Comparison of ENCODE assay signal across 18 cellular contexts in the genomic region with DNA sequence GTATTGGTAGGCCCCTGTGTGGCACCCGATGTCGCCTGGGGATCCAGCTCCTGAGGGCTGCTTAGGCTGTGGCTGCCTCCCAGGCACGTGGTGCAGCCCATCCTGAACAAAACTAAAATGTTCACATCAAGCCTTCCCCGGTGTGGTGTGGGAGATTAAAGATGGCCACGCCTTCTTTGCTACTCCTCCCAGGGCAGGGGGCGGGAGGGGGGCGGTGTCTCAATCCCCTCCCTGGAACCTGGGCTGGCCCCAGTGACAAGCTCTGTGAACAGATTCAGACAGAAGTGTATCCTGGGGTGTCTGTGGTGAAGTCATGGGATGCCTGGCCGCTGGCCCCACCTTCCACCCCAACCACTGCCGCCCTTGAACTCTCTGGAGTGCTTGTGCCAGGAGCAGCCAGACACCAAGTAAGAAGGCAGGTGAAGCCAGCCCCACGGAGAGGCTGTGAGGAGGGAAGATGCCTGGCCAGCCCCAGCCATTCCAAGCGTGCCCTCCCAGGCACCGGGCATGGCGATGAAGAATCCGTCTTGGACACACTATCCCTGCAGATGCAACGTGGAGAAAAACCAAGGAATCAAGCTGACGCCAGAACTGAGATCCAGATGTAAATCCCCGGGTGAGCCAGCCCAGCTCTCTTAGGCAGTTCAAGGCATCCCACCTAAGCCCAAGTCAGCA.
DNase-seq lines count a peak whose midpoint lies in the region; ATAC-seq, FAIRE-seq and TF ChIP-seq lines count a peak whose summit lies in the region.
"Had no signal": no experiment of that assay in that cellular context is flagged by ENCODE, and none has a peak within 500 bp of the region (broad histone marks: within the 10 kb centered on the region; RNA-seq: fewer than 3 reads in every experiment).

No MANE protein-coding gene starts in this region.

- H3K4me3 ChIP-seq in DND-41 (ENCODE audit: low read depth in 1 of 2, low read length in 2 of 2) (no peak overlapping the region), H1 (ENCODE audit: extremely low read depth in 1 of 4, insufficient read depth in 2 of 4, low read depth in 3 of 4, low read length in 4 of 4) (no peak overlapping the region), neuronal stem cell (ENCODE audit: low read length in 2 of 2) (no peak overlapping the region)
- no peak overlapping the region for H3K4me3 ChIP-seq in Jurkat, Clone E6-1 (ENCODE audit: low read length)
- H3K4me3 ChIP-seq: PC-9, SJSA1 had no signal

- H3K18ac ChIP-seq in H1 (ENCODE audit: extremely low read depth, low read length) (no peak overlapping the region), neuronal stem cell (ENCODE audit: low read length) (peak overlapping the region; percentile 53)

- H3K4ac ChIP-seq in H1 (replicated peaks; ENCODE audit: insufficient read length, low read depth, low read length): no peak overlapping the region
- no peak overlapping the region for H3K4ac ChIP-seq in neuronal stem cell (ENCODE audit: low read length)

- WGBS in H1 (ENCODE audit: extremely low coverage in 1 of 2, insufficient coverage in 1 of 2, insufficient read length in 1 of 2, insufficient replicate concordance in 2 of 2, low coverage in 1 of 2, low lambda C conversion rate in 2 of 2, missing lambda C conversion rate in 1 of 2), 2 experiments: 79% methylated on average over 16 of the region's 17 CpGs; no CpG with 5 or more reads in 1 of the 2 experiments
- no CpG with 5 or more reads among the region's 17 CpGs for WGBS in neuronal stem cell (ENCODE audit: extremely low coverage in 2 of 2, insufficient read length in 2 of 2, insufficient replicate concordance in 1 of 2), 2 donors

- in situ Hi-C loops in GM13976 (cut with MboI; ENCODE audit: low sequenced_read_pairs, unreplicated experiment): no loop called here

- TF ChIP-seq POLR2A in H1 (IDR thresholded peaks at IDR 0.05; ENCODE audit: control extremely low read depth in 1 of 2, low read depth in 2 of 2, low read length in 2 of 2): no peak

- no peak overlapping the region for H4K91ac ChIP-seq in H1 (replicated peaks; ENCODE audit: insufficient read length, low read length)
- no peak overlapping the region for H4K91ac ChIP-seq in neuronal stem cell (ENCODE audit: low read depth, low read length, poor library complexity)

- H3K9ac ChIP-seq in DND-41 (ENCODE audit: low read depth, low read length) (no peak overlapping the region), H1 (replicated peaks in 1 of 4; ENCODE audit: extremely low read depth in 1 of 4, low read depth in 3 of 4, low read length in 3 of 4) (no peak overlapping the region), neuronal stem cell (ENCODE audit: low read depth, low read length, poor library complexity) (peak overlapping the region; percentile 52)
- H3K9ac ChIP-seq: KMS-11 had no signal

- no peak overlapping the region for H3K23ac ChIP-seq in H1 (ENCODE audit: insufficient read length)
- no peak overlapping the region for H3K23ac ChIP-seq in neuronal stem cell (ENCODE audit: low read depth, low read length, poor library complexity)

- H2BK15ac ChIP-seq in H1 (ENCODE audit: low read length): no peak overlapping the region
- H2BK15ac ChIP-seq in neuronal stem cell (ENCODE audit: low read length): no peak overlapping the region

- FAIRE-seq in H1 (lab: Jason Lieb, UNC): no peak

- no peaks in the 10 kb centered on the region for H4K20me1 ChIP-seq in DND-41 (ENCODE audit: insufficient read depth, low read length)
- peaks cover 0 to 6% of the 10 kb centered on the region in 2 experiments for H4K20me1 ChIP-seq in H1 (replicated peaks in 1 of 2; ENCODE audit: control insufficient read depth in 1 of 2, insufficient read depth in 2 of 2, low read length in 2 of 2)

- H3K27me3 ChIP-seq in DND-41 (ENCODE audit: insufficient read depth, low read length, poor library complexity): no peaks in the 10 kb centered on the region
- H3K27me3 ChIP-seq in H1 (replicated peaks in 1 of 4; ENCODE audit: control insufficient read depth in 3 of 4, extremely low read depth in 1 of 4, insufficient read depth in 3 of 4, low read length in 3 of 4): peaks cover 0 to 20% (median 12%) of the 10 kb centered on the region in 4 experiments; a peak in 3 of 7 replicates
- peaks cover 0 to 13% (median 3%) of the 10 kb centered on the region in 3 experiments for H3K27me3 ChIP-seq in neuronal stem cell (ENCODE audit: control insufficient read depth in 3 of 3, insufficient read depth in 3 of 3, low read depth in 1 of 3, low read length in 3 of 3)
- H3K27me3 ChIP-seq: BE2C, SJSA1 had no signal

- no peak overlapping the region for H4K5ac ChIP-seq in H1 (ENCODE audit: insufficient read length, low read depth, low read length)

- peaks cover 30% of the 10 kb centered on the region for H3K27me3 Mint-ChIP-seq in activated T-helper 2 cell treated with anti-CD3 and anti-CD28 coated beads, Interferon-gamma antibody, Interleukin-2, Interleukin-4, amounts not matched to agents 10 μg/mL and 5 μg/mL and 100 μg/mL, durations not matched to agents 14 hours and 24 hours and 36 hours (ENCODE audit: low read depth)

- no peaks in the 10 kb centered on the region for H3K79me1 ChIP-seq in H1 (ENCODE audit: low read depth, low read length)
- H3K79me1 ChIP-seq in neuronal stem cell (ENCODE audit: low read depth, low read length): no peaks in the 10 kb centered on the region

- CTCF ChIA-PET in H1 (lab: Charles Lee; ENCODE audit: partially characterized antibody): interaction anchor here (0.6 to 1.6 kb wide), 8 partner anchors 10 to 157 kb away, joined by 3 to 5 read pairs (median 4); no protein-coding TSS in a partner anchor

- H3K9me3 ChIP-seq in DND-41 (ENCODE audit: insufficient read depth, low read length, severe bottlenecking) (no peaks in the 10 kb centered on the region), H1 (ENCODE audit: insufficient read depth in 2 of 2, low read depth in 1 of 2, low read length in 1 of 2) (no peaks in the 10 kb centered on the region), neuronal stem cell (replicated peaks in 1 of 2; ENCODE audit: control insufficient read depth in 2 of 2, insufficient read depth in 1 of 2, low read depth in 1 of 2, low read length in 2 of 2) (peaks cover 0 to 3% of the 10 kb centered on the region in 2 donors)
- H3K9me3 ChIP-seq: BE2C, SJSA1 had no signal

- POLR2A ChIA-PET in H1 (lab: Charles Lee; ENCODE audit: partially characterized antibody): interaction anchor here (1.4 kb wide), 1 partner anchor 110 kb away, joined by 5 read pairs; no protein-coding TSS in a partner anchor

- H2BK120ac ChIP-seq in H1 (replicated peaks; ENCODE audit: low read depth, low read length) (no peak overlapping the region), neuronal stem cell (ENCODE audit: low read depth, low read length) (no peak overlapping the region)

- H3K4me1 Mint-ChIP-seq in activated T-helper 2 cell treated with anti-CD3 and anti-CD28 coated beads, Interferon-gamma antibody, Interleukin-2, Interleukin-4, amounts not matched to agents 10 μg/mL and 5 μg/mL and 100 μg/mL, durations not matched to agents 14 hours and 24 hours and 36 hours (ENCODE audit: low read depth): peaks cover 2% of the 10 kb centered on the region

- H3K56ac ChIP-seq in H1 (replicated peaks; ENCODE audit: insufficient read length, low read depth, low read length): no peak overlapping the region

- no peak for TF ChIP-seq RAD21 in H1 (IDR thresholded peaks at IDR 0.05 in 1 of 2, conservative IDR thresholded peaks at IDR 0.05 in 1 of 2; ENCODE audit: low read depth in 2 of 2, low read length in 2 of 2)

- no peaks in the 10 kb centered on the region for H3K36me3 Mint-ChIP-seq in activated T-helper 2 cell treated with anti-CD3 and anti-CD28 coated beads, Interferon-gamma antibody, Interleukin-2, Interleukin-4, amounts not matched to agents 10 μg/mL and 5 μg/mL and 100 μg/mL, durations not matched to agents 14 hours and 24 hours and 36 hours (ENCODE audit: low read depth)

- no peak overlapping the region for H3K4me3 Mint-ChIP-seq in activated T-helper 2 cell treated with anti-CD3 and anti-CD28 coated beads, Interferon-gamma antibody, Interleukin-2, Interleukin-4, amounts not matched to agents 10 μg/mL and 5 μg/mL and 100 μg/mL, durations not matched to agents 14 hours and 24 hours and 36 hours (ENCODE audit: low read depth)
- H3K4me3 Mint-ChIP-seq: CD4-positive, alpha-beta T cell had no signal

- H3K36me3 ChIP-seq in DND-41 (ENCODE audit: insufficient read depth, low read length) (no peaks in the 10 kb centered on the region), H1 (ENCODE audit: control insufficient read depth in 2 of 4, insufficient read depth in 4 of 4, low read length in 3 of 4) (no peaks in the 10 kb centered on the region), neuronal stem cell (replicated peaks in 1 of 2; ENCODE audit: control insufficient read depth in 2 of 2, insufficient read depth in 2 of 2, low read length in 2 of 2) (no peaks in the 10 kb centered on the region)
- H3K36me3 ChIP-seq: BE2C, SJSA1 had no signal

- H3K4me2 ChIP-seq in DND-41 (ENCODE audit: insufficient read depth, low read length): no peak overlapping the region
- H3K4me2 ChIP-seq in H1 (ENCODE audit: insufficient read depth in 1 of 2, low read depth in 2 of 2, low read length in 2 of 2): no peak overlapping the region
- no peak overlapping the region for H3K4me2 ChIP-seq in neuronal stem cell (ENCODE audit: insufficient read depth, low read length, poor library complexity, severe bottlenecking)
- H3K4me2 ChIP-seq: KMS-11, PC-9 had no signal

- H4K8ac ChIP-seq in H1 (ENCODE audit: extremely low read depth, insufficient read depth, low read length) (no peak overlapping the region), neuronal stem cell (ENCODE audit: low read depth, low read length) (no peak overlapping the region)

- no peak for TF ChIP-seq EP300 in H1 (IDR thresholded peaks at IDR 0.05; ENCODE audit: borderline replicate concordance in 1 of 2, low read depth in 2 of 2, low read length in 2 of 2)

- H3K4me1 ChIP-seq in DND-41 (ENCODE audit: insufficient read depth, low read length): no peaks in the 10 kb centered on the region
- H3K4me1 ChIP-seq in H1 (replicated peaks in 1 of 4; ENCODE audit: control insufficient read depth in 3 of 4, insufficient read depth in 4 of 4, low read length in 3 of 4): peaks cover 1 to 13% (median 2%) of the 10 kb centered on the region in 4 experiments; a peak in 6 of 7 replicates
- H3K4me1 ChIP-seq in neuronal stem cell (ENCODE audit: control insufficient read depth in 2 of 2, insufficient read depth in 1 of 2, low read depth in 1 of 2, low read length in 2 of 2): peaks cover 6 to 20% of the 10 kb centered on the region in 2 donors
- H3K4me1 ChIP-seq: SJSA1 had no signal

- H3K79me2 ChIP-seq in DND-41 (ENCODE audit: insufficient read depth, low read length): no peaks in the 10 kb centered on the region
- no peaks in the 10 kb centered on the region for H3K79me2 ChIP-seq in H1 (ENCODE audit: control insufficient read depth in 1 of 2, insufficient read depth in 2 of 2, low read length in 2 of 2)

- H2BK5ac ChIP-seq in H1 (ENCODE audit: low read depth, low read length) (no peak overlapping the region), neuronal stem cell (ENCODE audit: low read length) (peak overlapping the region; percentile 71)

- TF ChIP-seq CTCF in DND-41 (IDR thresholded peaks at IDR 0.05; ENCODE audit: borderline replicate concordance, extremely low read depth, low read length, poor library complexity, severe bottlenecking): no peak
- no peak for TF ChIP-seq CTCF in H1 (IDR thresholded peaks at IDR 0.05; ENCODE audit: control extremely low read depth in 1 of 3, insufficient read depth in 1 of 3, low read depth in 1 of 3, low read length in 3 of 3)
- no peak for TF ChIP-seq CTCF in GM13976 (IDR thresholded peaks at IDR 0.05; ENCODE audit: borderline replicate concordance, control extremely low read depth, extremely low read depth, insufficient read depth, missing control alignments)

- H2AFZ ChIP-seq in DND-41 (ENCODE audit: low read depth, low read length): no peak overlapping the region
- H2AFZ ChIP-seq in H1 (ENCODE audit: low read length): no peak overlapping the region
- H2AFZ ChIP-seq in neuronal stem cell (ENCODE audit: low read length): no peak overlapping the region
- H2AFZ ChIP-seq: PC-9 had no signal

- H3K14ac ChIP-seq in H1 (ENCODE audit: insufficient read length) (no peak overlapping the region), neuronal stem cell (ENCODE audit: low read length) (no peak overlapping the region)

- DNase-seq in DND-41 (peak; percentile 46), H1 (ENCODE audit: low read depth in 1 of 2, low spot score in 2 of 2) (no peak), neuronal stem cell (ENCODE audit: low spot score) (no peak), GM13976 (ENCODE audit: low spot score) (no peak), hypothalamus (lab: John Stamatoyannopoulos, UW) (no peak)
- peak; percentile 39 for DNase-seq in Jurkat, Clone E6-1 (ENCODE audit: low read depth, low spot score)
- DNase-seq in activated T-helper 2 cell treated with anti-CD3 and anti-CD28 coated beads, Interferon-gamma antibody, Interleukin-2, Interleukin-4, amounts not matched to agents 10 μg/mL and 5 μg/mL and 100 μg/mL, durations not matched to agents 14 hours and 24 hours and 36 hours (ENCODE audit: low spot score): no peak
- DNase-seq: BE2C; CD4-positive, alpha-beta T cell; DMS53; NCI-H1092; NCI-H345; NCI-H526 treated with DMSO at 0.1 percent for 48 hours; PC-9; SW 1271 had no signal

- H2BK20ac ChIP-seq in H1 (ENCODE audit: low read length): no peak overlapping the region

- no peak overlapping the region for H3K27ac ChIP-seq in DND-41 (ENCODE audit: low read length)
- no peak overlapping the region for H3K27ac ChIP-seq in H1 (ENCODE audit: low read depth, low read length)
- no peak overlapping the region for H3K27ac ChIP-seq in neuronal stem cell (replicated peaks; ENCODE audit: low read length)
- H3K27ac ChIP-seq: KMS-11, PC-9, SJSA1 had no signal

- H2AK5ac ChIP-seq in H1 (ENCODE audit: low read depth, low read length) (no peak overlapping the region), neuronal stem cell (ENCODE audit: low read depth, low read length) (no peak overlapping the region)

- H3K23me2 ChIP-seq in H1 (ENCODE audit: low read depth, low read length): peaks cover 3% of the 10 kb centered on the region; the same call in 1 of the 2 replicates

- peak; percentile 52; the same call in 2 of the 3 replicates for ATAC-seq in DND-41 (ENCODE audit: insufficient read depth, low read depth)
- ATAC-seq: HCT116 had no signal

- intact Hi-C loops in activated T-helper 2 cell treated with anti-CD3 and anti-CD28 coated beads, Interferon-gamma antibody, Interleukin-2, Interleukin-4, amounts not matched to agents 10 μg/mL and 5 μg/mL and 100 μg/mL, durations not matched to agents 14 hours and 24 hours and 36 hours (cut with micrococcal nuclease): loop anchor here (5.0 to 10.0 kb wide), 4 partner anchors 105 to 390 kb away; a partner anchor contains a TSS

- no peak overlapping the region for H3K27ac Mint-ChIP-seq in activated T-helper 2 cell treated with anti-CD3 and anti-CD28 coated beads, Interferon-gamma antibody, Interleukin-2, Interleukin-4, amounts not matched to agents 10 μg/mL and 5 μg/mL and 100 μg/mL, durations not matched to agents 14 hours and 24 hours and 36 hours
- H3K27ac Mint-ChIP-seq: CD4-positive, alpha-beta T cell had no signal

- H3K9me3 Mint-ChIP-seq in activated T-helper 2 cell treated with anti-CD3 and anti-CD28 coated beads, Interferon-gamma antibody, Interleukin-2, Interleukin-4, amounts not matched to agents 10 μg/mL and 5 μg/mL and 100 μg/mL, durations not matched to agents 14 hours and 24 hours and 36 hours: no peaks in the 10 kb centered on the region
- H3K9me3 Mint-ChIP-seq: CD4-positive, alpha-beta T cell had no signal

- H2BK12ac ChIP-seq in H1 (ENCODE audit: low read depth, low read length) (0 out of 2 replicates have a peak overlapping the region, but pooled peaks have one; percentile 5), neuronal stem cell (ENCODE audit: low read length) (no peak overlapping the region)

Comparison
In these comparisons a context has a peak if more than half of its experiments do, and no peak if none do; other contexts are left out.
1. DNase-seq: peak in DND-41 (single experiment) and Jurkat, Clone E6-1 (single experiment); none in H1 (0 of 2), neuronal stem cell (single experiment), GM13976 (single experiment), hypothalamus (0 of 51) and activated T-helper 2 cell treated with anti-CD3 and anti-CD28 coated beads, Interferon-gamma antibody, Interleukin-2, Interleukin-4, amounts not matched to agents 10 μg/mL and 5 μg/mL and 100 μg/mL, durations not matched to agents 14 hours and 24 hours and 36 hours (single experiment).